Comparison of ENCODE assay signal across 9 cellular contexts in genomic region chr1:59295603-59296002, GRCh38. TPM values are rescaled to one million over a fixed set of nuclear protein-coding genes. Genes with fewer than 3 reads are reported as not detected.
A peak's percentile ranks its signal among the peaks of the same experiment; 100 is the strongest.
DNase-seq lines count a peak whose midpoint lies in the region; ATAC-seq, FAIRE-seq and TF ChIP-seq lines count a peak whose summit lies in the region.
"Had no signal": no experiment of that assay in that cellular context is flagged by ENCODE, and none has a peak within 500 bp of the region (broad histone marks: within the 10 kb centered on the region; RNA-seq: fewer than 3 reads in every experiment).

No MANE protein-coding gene starts in this region.

- no peak for TF ChIP-seq CTCF in A549 (IDR thresholded peaks at IDR 0.05)
- TF ChIP-seq CTCF in HL-60 (IDR thresholded peaks at IDR 0.05; ENCODE audit: insufficient read depth, low read length) = no peak
- no peak for TF ChIP-seq CTCF in breast epithelium (IDR thresholded peaks at IDR 0.05)

- H3K4me3 ChIP-seq in A549 = peak overlapping the region; percentile 72
- peak overlapping the region; percentile 48 for H3K4me3 ChIP-seq in HL-60 (replicated peaks; ENCODE audit: insufficient read depth, low read length)
- H3K4me3 ChIP-seq in breast epithelium = peak overlapping the region in 2 of 3 donors; percentile 63 to 69
- no peak overlapping the region for H3K4me3 ChIP-seq in mucosa of stomach (ENCODE audit: low read length)

- TF ChIP-seq EP300 in A549 (IDR thresholded peaks at IDR 0.05) = no peak

- no peaks in the 10 kb centered on the region for H3K36me3 ChIP-seq in breast epithelium
- no peaks in the 10 kb centered on the region for H3K36me3 ChIP-seq in mucosa of stomach (ENCODE audit: control insufficient read depth, insufficient read depth, low read length)

- 75% methylated on average over 4 of the region's 4 CpGs for WGBS in A549 (ENCODE audit: missing lambda C conversion rate)

- no peak for DNase-seq in A549 (ENCODE audit: low read depth in 1 of 2, low spot score in 1 of 2)
- DNase-seq in HL-60 (ENCODE audit: low read depth in 1 of 2, low spot score in 1 of 2) = no peak
- DNase-seq in breast epithelium (ENCODE audit: low spot score in 2 of 2) = no peak
- no peak for DNase-seq in posterior cingulate gyrus
- DNase-seq in GOT3 (lab: John Stamatoyannopoulos, UW) = no peak

- H3K27ac ChIP-seq in A549 (peak overlapping the region; percentile 97 to 98), HL-60 (replicated peaks) (peak overlapping the region; percentile 92), breast epithelium (peak overlapping the region; percentile 98 to 99)

- intact Hi-C loops in breast epithelium (cut with DNase I; ENCODE audit: low total_unique reads) = no loop called here
- intact Hi-C loops in posterior cingulate gyrus (cut with DNase I) = loop anchor here (1.0 to 5.0 kb wide), 2 partner anchors 143 to 511 kb away; partner anchors contain the start of gene JUN

- POLR2A ChIA-PET in A549 (lab: Yijun Ruan, JAX) = interaction anchor here (1.0 to 2.1 kb wide), 6 partner anchors 10 to 513 kb away, joined by 3 to 16 read pairs (median 6); partner anchors contain the start of gene JUN

- no peaks in the 10 kb centered on the region for H3K27me3 ChIP-seq in HL-60 (ENCODE audit: insufficient read depth, poor library complexity, severe bottlenecking)
- H3K27me3 ChIP-seq in breast epithelium = no peaks in the 10 kb centered on the region
- no peaks in the 10 kb centered on the region for H3K27me3 ChIP-seq in mucosa of stomach (ENCODE audit: control insufficient read depth, insufficient read depth, low read length)

- H3K4me2 ChIP-seq in A549 = peak overlapping the region; percentile 83

- FAIRE-seq in A549 (lab: Jason Lieb, UNC) = no peak
- FAIRE-seq: RCC 7860 had no signal

- no peak for ATAC-seq in A549
- no peak for ATAC-seq in GM18909 (IDR thresholded peaks at IDR 0.05; ENCODE audit: poor library complexity, unreplicated experiment)
- ATAC-seq in GM21381 (IDR thresholded peaks at IDR 0.05; ENCODE audit: unreplicated experiment) = no peak

- no peaks in the 10 kb centered on the region for H3K9me3 ChIP-seq in A549
- H3K9me3 ChIP-seq in breast epithelium = no peaks in the 10 kb centered on the region
- no peaks in the 10 kb centered on the region for H3K9me3 ChIP-seq in mucosa of stomach (ENCODE audit: control insufficient read depth, low read length)

- no peak for TF ChIP-seq POLR2A in A549 (IDR thresholded peaks at IDR 0.05; ENCODE audit: low read length)
- TF ChIP-seq POLR2A in breast epithelium (IDR thresholded peaks at IDR 0.05) = no peak

- CTCF ChIA-PET in A549 (lab: Yijun Ruan, JAX) = no interaction called here

- TF ChIP-seq RAD21 in A549 (conservative IDR thresholded peaks at IDR 0.05 in 1 of 2, IDR thresholded peaks at IDR 0.05 in 1 of 2) = no peak

- H3K9ac ChIP-seq in mucosa of stomach (ENCODE audit: low read length) = peak overlapping the region; percentile 67

- H3K4me1 ChIP-seq in A549 (peaks cover 27% of the 10 kb centered on the region), breast epithelium (no peaks in the 10 kb centered on the region), mucosa of stomach (ENCODE audit: control insufficient read depth, insufficient read depth, low read length) (peaks cover 19% of the 10 kb centered on the region)

TF ChIP-seq in A549, 52 proteins besides CTCF, POLR2A, EP300 and RAD21:
- TF ChIP-seq NPAS2 (CRISPR knock-in tag; IDR thresholded peaks at IDR 0.05; ENCODE audit: borderline replicate concordance) (no peak), KDM1A (IDR thresholded peaks at IDR 0.05; ENCODE audit: low read depth) (no peak), E2F6 (IDR thresholded peaks at IDR 0.05; ENCODE audit: borderline replicate concordance, low read depth) (0 out of 2 replicates have a peak, but pooled peaks have one; percentile 2), MYC (IDR thresholded peaks at IDR 0.05; ENCODE audit: borderline replicate concordance, low read length) (no peak)
TF ChIP-seq in A549: peak in this region for 1.

RNA-seq across cellular contexts. Expression of gene FGGY, which starts 1.3 kb away (rescaled TPM):
- polyA plus RNA-seq in A549 (2011; rRNA removed) (4.8 and 5.1 TPM in 2 replicates), A549 (2017; fragmentation: RNase III; extraction: RNeasy Plus Mini Kit Qiagen cat#74134 plus additional on column Dnase treatment) (2.9 to 4.0 TPM (median 3.0 TPM) in 3 replicates)
- polyA plus RNA-seq in A549 (2012; cell fraction: cytosol; rRNA removed) = 2.1 and 2.6 TPM in 2 replicates
- polyA plus RNA-seq in A549 (2012; cell fraction: nucleus; rRNA removed) = 1.7 and 2.1 TPM in 2 replicates
- polyA minus RNA-seq in A549 (2011; rRNA and poly(A)+ RNA removed) = 12.4 and 16.4 TPM in 2 replicates
- total RNA-seq in breast epithelium = 10 to 100 TPM; 16.2 to 50.3 (median 29.2) TPM
